In the genomic region with DNA sequence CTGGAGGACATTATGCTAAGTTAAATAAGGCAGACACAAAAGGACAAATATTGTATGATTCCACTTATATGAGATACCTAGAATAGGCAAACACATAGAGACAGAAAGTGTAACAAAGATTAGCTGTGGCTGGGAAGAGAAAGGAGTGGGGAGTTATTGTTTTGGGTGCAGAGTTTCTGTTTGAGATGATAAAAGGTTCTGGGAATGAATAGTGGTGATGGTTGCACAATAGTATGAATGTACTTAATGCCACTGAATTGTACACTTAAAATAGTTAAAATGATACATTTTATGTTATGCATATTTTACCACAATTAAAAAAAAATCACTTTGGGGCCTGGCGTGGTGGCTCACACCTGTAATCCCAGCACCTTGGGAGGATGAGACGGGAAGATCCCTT, we compare ENCODE assay signal across 17 cellular contexts. TPM values are rescaled to one million over a fixed set of nuclear protein-coding genes. Genes with fewer than 3 reads are reported as not detected.
DNase-seq lines count a peak whose midpoint lies in the region; ATAC-seq and TF ChIP-seq lines count a peak whose summit lies in the region.
"Had no signal": no experiment of that assay in that cellular context is flagged by ENCODE, and none has a peak within 500 bp of the region (broad histone marks: within the 10 kb centered on the region; RNA-seq: fewer than 3 reads in every experiment).

No MANE protein-coding gene starts in this region.

- intact Hi-C loops in testis (cut with DNase I; ENCODE audit: low total_unique reads) (no loop called here), gastrocnemius medialis (cut with DNase I; ENCODE audit: low total_unique reads) (no loop called here)

- H3K9me3 Mint-ChIP-seq in activated T-cell treated with anti-CD3 and anti-CD28 coated beads, Interleukin-2, amount 50 U/mL, for 4 hours = no peaks in the 10 kb centered on the region
- no peaks in the 10 kb centered on the region for H3K9me3 Mint-ChIP-seq in activated T-helper 17 cell treated with anti-CD3 and anti-CD28 coated beads, Interleukin-2, amount 50 U/mL, for 72 hours
- H3K9me3 Mint-ChIP-seq: CD8-positive, alpha-beta memory T cell; H9 had no signal

- DNase-seq in activated T-cell treated with anti-CD3 and anti-CD28 coated beads, Interleukin-2, amount 50 U/mL, for 4 hours = no peak
- DNase-seq in activated T-cell treated with anti-CD3 and anti-CD28 coated beads for 4 hours (no peak), GM12865 (ENCODE audit: low read depth) (peak; percentile 25), fibroblast of pulmonary artery (ENCODE audit: low read depth) (peak; percentile 9), testis (no peak), gastrocnemius medialis (no peak)
- DNase-seq: 8988T, AML-193, Caco-2, DMS53, GF-D8, GOT3 had no signal

- H3K4me1 Mint-ChIP-seq in activated T-cell treated with anti-CD3 and anti-CD28 coated beads, Interleukin-2, amount 50 U/mL, for 4 hours (ENCODE audit: low read depth) = no peaks in the 10 kb centered on the region
- no peaks in the 10 kb centered on the region for H3K4me1 Mint-ChIP-seq in activated T-helper 17 cell treated with anti-CD3 and anti-CD28 coated beads, Interleukin-2, amount 50 U/mL, for 72 hours
- H3K4me1 Mint-ChIP-seq: CD8-positive, alpha-beta memory T cell had no signal

- H3K4me3 ChIP-seq in GM12865 (ENCODE audit: low read depth, low read length) = no peak overlapping the region
- H3K4me3 ChIP-seq in fibroblast of pulmonary artery (replicated peaks; ENCODE audit: low read depth, low read length) = no peak overlapping the region
- H3K4me3 ChIP-seq in testis = no peak overlapping the region
- H3K4me3 ChIP-seq in gastrocnemius medialis = no peak overlapping the region
- H3K4me3 ChIP-seq: BLaER1 had no signal

- ATAC-seq in activated T-cell treated with anti-CD3 and anti-CD28 coated beads, Interleukin-2, amount 50 U/mL, for 4 hours = peak; percentile 46 to 61
- ATAC-seq in activated T-helper 17 cell treated with anti-CD3 and anti-CD28 coated beads, Interleukin-2, amount 50 U/mL, for 72 hours (replicated peaks) = peak; percentile 37
- no peak for ATAC-seq in HG03460 (IDR thresholded peaks at IDR 0.05; ENCODE audit: unreplicated experiment)
- ATAC-seq in gastrocnemius medialis = no peak

- H3K27me3 ChIP-seq in testis (no peaks in the 10 kb centered on the region), gastrocnemius medialis (no peaks in the 10 kb centered on the region)
- H3K27me3 ChIP-seq: BLaER1 had no signal

- WGBS in testis, 2 donors = 48 to 94% methylated on average over 2 of the region's 2 CpGs

- H3K27ac Mint-ChIP-seq in activated T-helper 17 cell treated with anti-CD3 and anti-CD28 coated beads, Interleukin-2, amount 50 U/mL, for 72 hours = peak overlapping the region; percentile 60
- H3K27ac Mint-ChIP-seq: H9 had no signal

- in situ Hi-C loops in gastrocnemius medialis (cut with MboI; ENCODE audit: low sequenced_read_pairs in 4 of 4) = no loop called here

- TF ChIP-seq CTCF in GM12865 (IDR thresholded peaks at IDR 0.05; ENCODE audit: insufficient read depth, low read depth, low read length, missing control alignments) (no peak), fibroblast of pulmonary artery (IDR thresholded peaks at IDR 0.05; ENCODE audit: low read length, missing control alignments) (no peak), testis (IDR thresholded peaks at IDR 0.05) (no peak), gastrocnemius medialis (IDR thresholded peaks at IDR 0.05 in 4 of 5, conservative IDR thresholded peaks at IDR 0.05 in 1 of 5) (no peak)

- no peaks in the 10 kb centered on the region for H3K27me3 Mint-ChIP-seq in activated T-cell treated with anti-CD3 and anti-CD28 coated beads, Interleukin-2, amount 50 U/mL, for 4 hours (ENCODE audit: low read depth)
- no peaks in the 10 kb centered on the region for H3K27me3 Mint-ChIP-seq in activated T-helper 17 cell treated with anti-CD3 and anti-CD28 coated beads, Interleukin-2, amount 50 U/mL, for 72 hours
- H3K27me3 Mint-ChIP-seq: CD8-positive, alpha-beta memory T cell had no signal

- H3K4me3 Mint-ChIP-seq in activated T-cell treated with anti-CD3 and anti-CD28 coated beads, Interleukin-2, amount 50 U/mL, for 4 hours = no peak overlapping the region
- H3K4me3 Mint-ChIP-seq in activated T-helper 17 cell treated with anti-CD3 and anti-CD28 coated beads, Interleukin-2, amount 50 U/mL, for 72 hours = no peak overlapping the region
- H3K4me3 Mint-ChIP-seq: CD8-positive, alpha-beta memory T cell; H9 had no signal

- no peaks in the 10 kb centered on the region for H3K9me3 ChIP-seq in testis
- no peaks in the 10 kb centered on the region for H3K9me3 ChIP-seq in gastrocnemius medialis
- H3K9me3 ChIP-seq: BLaER1, Caco-2 had no signal

- no peaks in the 10 kb centered on the region for H3K36me3 Mint-ChIP-seq in activated T-cell treated with anti-CD3 and anti-CD28 coated beads, Interleukin-2, amount 50 U/mL, for 4 hours (ENCODE audit: insufficient read depth)
- H3K36me3 Mint-ChIP-seq in activated T-helper 17 cell treated with anti-CD3 and anti-CD28 coated beads, Interleukin-2, amount 50 U/mL, for 72 hours (ENCODE audit: low read depth) = no peaks in the 10 kb centered on the region
- H3K36me3 Mint-ChIP-seq: CD8-positive, alpha-beta memory T cell had no signal

- H3K27ac ChIP-seq in testis (no peak overlapping the region), gastrocnemius medialis (no peak overlapping the region)
- H3K27ac ChIP-seq: BLaER1 had no signal

- H3K4me1 ChIP-seq in testis (no peaks in the 10 kb centered on the region), gastrocnemius medialis (no peaks in the 10 kb centered on the region)
- H3K4me1 ChIP-seq: BLaER1, Caco-2 had no signal

- no peak for TF ChIP-seq POLR2A in testis (IDR thresholded peaks at IDR 0.05)
- no peak for TF ChIP-seq POLR2A in gastrocnemius medialis (IDR thresholded peaks at IDR 0.05)

- H3K36me3 ChIP-seq in testis (ENCODE audit: low read depth, missing control alignments) (no peaks in the 10 kb centered on the region), gastrocnemius medialis (no peaks in the 10 kb centered on the region)
- H3K36me3 ChIP-seq: BLaER1 had no signal

RNA-seq across cellular contexts. Expression of gene ERO1B, which starts 21.2 kb away (rescaled TPM):
- 1 to 10 TPM; 1.7 to 4.2 (median 2.9) TPM for total RNA-seq in activated T-cell treated with anti-CD3 and anti-CD28 coated beads, Interleukin-2, amount 50 U/mL, for 4 hours
- total RNA-seq in activated T-helper 17 cell treated with anti-CD3 and anti-CD28 coated beads, Interleukin-2, amount 50 U/mL, for 72 hours = 1 to 10 TPM; 4.0 to 4.2 TPM
- total RNA-seq in testis (10 to 100 TPM; 16.2 to 20.3 TPM), gastrocnemius medialis (10 to 100 TPM in 1 of 4 donors, 1 to 10 TPM in 3; 3.6 to 10.2 (median 5.8) TPM)
- 53.8 TPM for polyA plus RNA-seq in testis (ENCODE audit: insufficient read depth, low read depth, low replicate concordance)

Comparison
In these comparisons a context has a peak if more than half of its experiments do, and no peak if none do; other contexts are left out.
1. ATAC-seq: peak in activated T-cell treated with anti-CD3 and anti-CD28 coated beads, Interleukin-2, amount 50 U/mL, for 4 hours (2 of 2) and activated T-helper 17 cell treated with anti-CD3 and anti-CD28 coated beads, Interleukin-2, amount 50 U/mL, for 72 hours (single experiment); none in HG03460 (single experiment) and gastrocnemius medialis (0 of 2).
2. DNase-seq: peak in GM12865 (single experiment) and fibroblast of pulmonary artery (single experiment); none in activated T-cell treated with anti-CD3 and anti-CD28 coated beads, Interleukin-2, amount 50 U/mL, for 4 hours (single experiment), activated T-cell treated with anti-CD3 and anti-CD28 coated beads for 4 hours (single experiment), testis (single experiment) and gastrocnemius medialis (0 of 2).